1 cellular context compared by ENCODE assay signal in the genomic region with DNA sequence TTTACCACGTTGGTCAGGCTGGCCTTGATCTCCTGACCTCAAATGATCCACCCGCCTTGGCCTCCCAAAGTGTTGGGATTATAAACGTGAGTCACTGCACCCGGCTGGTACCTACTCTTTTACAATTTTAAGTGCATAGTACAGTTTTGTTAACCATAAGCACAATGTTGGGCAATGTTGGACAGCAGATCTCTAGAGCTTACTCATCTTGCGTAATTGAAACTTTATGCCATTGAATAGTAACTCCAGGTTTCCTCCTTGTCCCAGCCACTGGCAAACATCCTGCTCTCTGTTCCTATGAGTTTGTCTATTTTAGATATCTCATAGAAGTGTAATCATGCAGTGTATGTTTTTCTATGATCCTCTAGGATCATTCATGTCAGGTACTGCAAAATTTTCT.
A peak's percentile ranks its signal among the peaks of the same experiment; 100 is the strongest.
TF ChIP-seq lines count a peak whose summit lies in the region.

No MANE protein-coding gene starts in this region.

TF ChIP-seq in HepG2, 621 proteins besides CTCF, POLR2A, EP300 and RAD21 (continued from another document and continues in another):
- TF ChIP-seq ZNF816 (CRISPR knock-in tag; IDR thresholded peaks at IDR 0.05; ENCODE audit: borderline replicate concordance) = peak; percentile 77
- TF ChIP-seq NAIF1 (CRISPR knock-in tag; IDR thresholded peaks at IDR 0.05; ENCODE audit: borderline replicate concordance) = peak; percentile 95
- peak; percentile 74 for TF ChIP-seq TEAD3 (CRISPR knock-in tag; optimal IDR thresholded peaks at IDR 0.05; ENCODE audit: borderline replicate concordance)
- TF ChIP-seq ZNF616 (CRISPR knock-in tag; IDR thresholded peaks at IDR 0.05; ENCODE audit: low read depth) = no peak
- TF ChIP-seq U2AF2 (IDR thresholded peaks at IDR 0.05; ENCODE audit: low read depth, low read length) = no peak
- no peak for TF ChIP-seq ZNF776 (CRISPR knock-in tag; IDR thresholded peaks at IDR 0.05)
- no peak for TF ChIP-seq ZNF782 (CRISPR knock-in tag; IDR thresholded peaks at IDR 0.05; ENCODE audit: borderline replicate concordance)
- no peak for TF ChIP-seq SALL2 (CRISPR knock-in tag; IDR thresholded peaks at IDR 0.05)
- TF ChIP-seq AHR (CRISPR knock-in tag; IDR thresholded peaks at IDR 0.05) = no peak
- TF ChIP-seq, protein P1, sequence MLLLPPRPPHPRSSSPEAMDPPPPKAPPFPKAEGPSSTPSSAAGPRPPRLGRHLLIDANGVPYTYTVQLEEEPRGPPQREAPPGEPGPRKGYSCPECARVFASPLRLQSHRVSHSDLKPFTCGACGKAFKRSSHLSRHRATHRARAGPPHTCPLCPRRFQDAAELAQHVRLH (CRISPR knock-in tag; IDR thresholded peaks at IDR 0.05; ENCODE audit: borderline replicate concordance, low read depth) = peak; percentile 39; the same call in 1 of the 2 replicates
- TF ChIP-seq, protein P2, sequence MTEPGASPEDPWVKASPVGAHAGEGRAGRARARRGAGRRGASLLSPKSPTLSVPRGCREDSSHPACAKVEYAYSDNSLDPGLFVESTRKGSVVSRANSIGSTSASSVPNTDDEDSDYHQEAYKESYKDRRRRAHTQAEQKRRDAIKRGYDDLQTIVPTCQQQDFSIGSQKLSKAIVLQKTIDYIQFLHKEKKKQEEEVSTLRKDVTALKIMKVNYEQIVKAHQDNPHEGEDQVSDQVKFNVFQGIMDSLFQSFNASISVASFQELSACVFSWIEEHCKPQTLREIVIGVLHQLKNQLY (CRISPR knock-in tag; IDR thresholded peaks at IDR 0.05) = peak; percentile 56; the same call in 1 of the 2 replicates
- TF ChIP-seq MEF2D (CRISPR knock-in tag; IDR thresholded peaks at IDR 0.05) = peak; percentile 85
- no peak for TF ChIP-seq ZNF33B (CRISPR knock-in tag; IDR thresholded peaks at IDR 0.05)
- no peak for TF ChIP-seq KDM3A (CRISPR knock-in tag; IDR thresholded peaks at IDR 0.05; ENCODE audit: low read depth)
- TF ChIP-seq NCOA5 (CRISPR knock-in tag; IDR thresholded peaks at IDR 0.05) = no peak
- TF ChIP-seq TCF7L2 (IDR thresholded peaks at IDR 0.05; ENCODE audit: low read depth, low read length) = no peak
- TF ChIP-seq SIN3A (IDR thresholded peaks at IDR 0.05; ENCODE audit: borderline replicate concordance, low read depth, low read length) = no peak
- TF ChIP-seq ELF1 (CRISPR knock-in tag; IDR thresholded peaks at IDR 0.05) = no peak; the same call in 1 of the 2 replicates
- TF ChIP-seq, protein P3, sequence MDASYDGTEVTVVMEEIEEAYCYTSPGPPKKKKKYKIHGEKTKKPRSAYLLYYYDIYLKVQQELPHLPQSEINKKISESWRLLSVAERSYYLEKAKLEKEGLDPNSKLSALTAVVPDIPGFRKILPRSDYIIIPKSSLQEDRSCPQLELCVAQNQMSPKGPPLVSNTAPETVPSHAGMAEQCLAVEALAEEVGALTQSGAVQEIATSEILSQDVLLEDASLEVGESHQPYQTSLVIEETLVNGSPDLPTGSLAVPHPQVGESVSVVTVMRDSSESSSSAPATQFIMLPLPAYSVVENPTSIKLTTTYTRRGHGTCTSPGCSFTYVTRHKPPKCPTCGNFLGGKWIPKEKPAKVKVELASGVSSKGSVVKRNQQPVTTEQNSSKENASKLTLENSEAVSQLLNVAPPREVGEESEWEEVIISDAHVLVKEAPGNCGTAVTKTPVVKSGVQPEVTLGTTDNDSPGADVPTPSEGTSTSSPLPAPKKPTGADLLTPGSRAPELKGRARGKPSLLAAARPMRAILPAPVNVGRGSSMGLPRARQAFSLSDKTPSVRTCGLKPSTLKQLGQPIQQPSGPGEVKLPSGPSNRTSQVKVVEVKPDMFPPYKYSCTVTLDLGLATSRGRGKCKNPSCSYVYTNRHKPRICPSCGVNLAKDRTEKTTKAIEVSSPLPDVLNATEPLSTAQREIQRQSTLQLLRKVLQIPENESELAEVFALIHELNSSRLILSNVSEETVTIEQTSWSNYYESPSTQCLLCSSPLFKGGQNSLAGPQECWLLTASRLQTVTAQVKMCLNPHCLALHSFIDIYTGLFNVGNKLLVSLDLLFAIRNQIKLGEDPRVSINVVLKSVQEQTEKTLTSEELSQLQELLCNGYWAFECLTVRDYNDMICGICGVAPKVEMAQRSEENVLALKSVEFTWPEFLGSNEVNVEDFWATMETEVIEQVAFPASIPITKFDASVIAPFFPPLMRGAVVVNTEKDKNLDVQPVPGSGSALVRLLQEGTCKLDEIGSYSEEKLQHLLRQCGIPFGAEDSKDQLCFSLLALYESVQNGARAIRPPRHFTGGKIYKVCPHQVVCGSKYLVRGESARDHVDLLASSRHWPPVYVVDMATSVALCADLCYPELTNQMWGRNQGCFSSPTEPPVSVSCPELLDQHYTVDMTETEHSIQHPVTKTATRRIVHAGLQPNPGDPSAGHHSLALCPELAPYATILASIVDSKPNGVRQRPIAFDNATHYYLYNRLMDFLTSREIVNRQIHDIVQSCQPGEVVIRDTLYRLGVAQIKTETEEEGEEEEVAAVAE (CRISPR knock-in tag; IDR thresholded peaks at IDR 0.05; ENCODE audit: borderline replicate concordance) = no peak
- no peak for TF ChIP-seq HNRNPUL1 (IDR thresholded peaks at IDR 0.05; ENCODE audit: low read depth, low read length)
- TF ChIP-seq, protein P4, sequence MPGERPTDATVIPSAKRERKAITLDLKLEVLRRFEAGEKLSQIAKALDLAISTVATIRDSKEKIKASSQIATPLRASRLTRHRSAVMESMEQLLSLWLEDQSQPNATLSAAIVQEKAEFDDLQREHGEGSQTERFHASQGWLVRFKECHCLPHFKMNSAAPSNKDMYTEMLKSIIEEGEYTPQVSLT (CRISPR knock-in tag; IDR thresholded peaks at IDR 0.05; ENCODE audit: borderline replicate concordance, low read depth) = no peak
- TF ChIP-seq PRMT3 (CRISPR knock-in tag; IDR thresholded peaks at IDR 0.05; ENCODE audit: borderline replicate concordance, low read depth) = no peak
- no peak for TF ChIP-seq ZSCAN20 (CRISPR knock-in tag; IDR thresholded peaks at IDR 0.05; ENCODE audit: borderline replicate concordance)
- TF ChIP-seq, protein P5, sequence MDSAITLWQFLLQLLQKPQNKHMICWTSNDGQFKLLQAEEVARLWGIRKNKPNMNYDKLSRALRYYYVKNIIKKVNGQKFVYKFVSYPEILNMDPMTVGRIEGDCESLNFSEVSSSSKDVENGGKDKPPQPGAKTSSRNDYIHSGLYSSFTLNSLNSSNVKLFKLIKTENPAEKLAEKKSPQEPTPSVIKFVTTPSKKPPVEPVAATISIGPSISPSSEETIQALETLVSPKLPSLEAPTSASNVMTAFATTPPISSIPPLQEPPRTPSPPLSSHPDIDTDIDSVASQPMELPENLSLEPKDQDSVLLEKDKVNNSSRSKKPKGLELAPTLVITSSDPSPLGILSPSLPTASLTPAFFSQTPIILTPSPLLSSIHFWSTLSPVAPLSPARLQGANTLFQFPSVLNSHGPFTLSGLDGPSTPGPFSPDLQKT (CRISPR knock-in tag; IDR thresholded peaks at IDR 0.05; ENCODE audit: borderline replicate concordance) = no peak
- TF ChIP-seq, protein P6, sequence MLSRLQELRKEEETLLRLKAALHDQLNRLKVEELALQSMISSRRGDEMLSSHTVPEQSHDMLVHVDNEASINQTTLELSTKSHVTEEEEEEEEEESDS (CRISPR knock-in tag; IDR thresholded peaks at IDR 0.05; ENCODE audit: borderline replicate concordance) = no peak
- no peak for TF ChIP-seq HOXA5 (CRISPR knock-in tag; IDR thresholded peaks at IDR 0.05)
- TF ChIP-seq ELF4 (CRISPR knock-in tag; IDR thresholded peaks at IDR 0.05; ENCODE audit: borderline replicate concordance) = no peak
- peak; percentile 62; the same call in 1 of the 2 replicates for TF ChIP-seq ZNF264 (CRISPR knock-in tag; IDR thresholded peaks at IDR 0.05)
- peak; percentile 88 for TF ChIP-seq ZNF317 (CRISPR knock-in tag; IDR thresholded peaks at IDR 0.05)
- no peak for TF ChIP-seq ZFP82 (CRISPR knock-in tag; IDR thresholded peaks at IDR 0.05; ENCODE audit: borderline replicate concordance)
- TF ChIP-seq NFYB (CRISPR knock-in tag; IDR thresholded peaks at IDR 0.05) = no peak
- TF ChIP-seq ZNF253 (CRISPR knock-in tag; IDR thresholded peaks at IDR 0.05; ENCODE audit: borderline replicate concordance) = no peak
- peak; percentile 91 for TF ChIP-seq NCOR1 (IDR thresholded peaks at IDR 0.05; ENCODE audit: borderline replicate concordance, low read length)
- TF ChIP-seq, protein P7, sequence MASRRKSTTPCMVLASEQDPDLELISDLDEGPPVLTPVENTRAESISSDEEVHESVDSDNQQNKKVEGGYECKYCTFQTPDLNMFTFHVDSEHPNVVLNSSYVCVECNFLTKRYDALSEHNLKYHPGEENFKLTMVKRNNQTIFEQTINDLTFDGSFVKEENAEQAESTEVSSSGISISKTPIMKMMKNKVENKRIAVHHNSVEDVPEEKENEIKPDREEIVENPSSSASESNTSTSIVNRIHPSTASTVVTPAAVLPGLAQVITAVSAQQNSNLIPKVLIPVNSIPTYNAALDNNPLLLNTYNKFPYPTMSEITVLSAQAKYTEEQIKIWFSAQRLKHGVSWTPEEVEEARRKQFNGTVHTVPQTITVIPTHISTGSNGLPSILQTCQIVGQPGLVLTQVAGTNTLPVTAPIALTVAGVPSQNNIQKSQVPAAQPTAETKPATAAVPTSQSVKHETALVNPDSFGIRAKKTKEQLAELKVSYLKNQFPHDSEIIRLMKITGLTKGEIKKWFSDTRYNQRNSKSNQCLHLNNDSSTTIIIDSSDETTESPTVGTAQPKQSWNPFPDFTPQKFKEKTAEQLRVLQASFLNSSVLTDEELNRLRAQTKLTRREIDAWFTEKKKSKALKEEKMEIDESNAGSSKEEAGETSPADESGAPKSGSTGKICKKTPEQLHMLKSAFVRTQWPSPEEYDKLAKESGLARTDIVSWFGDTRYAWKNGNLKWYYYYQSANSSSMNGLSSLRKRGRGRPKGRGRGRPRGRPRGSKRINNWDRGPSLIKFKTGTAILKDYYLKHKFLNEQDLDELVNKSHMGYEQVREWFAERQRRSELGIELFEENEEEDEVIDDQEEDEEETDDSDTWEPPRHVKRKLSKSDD (CRISPR knock-in tag; IDR thresholded peaks at IDR 0.05; ENCODE audit: low read depth) = 0 out of 2 replicates have a peak, but pooled peaks have one; percentile 50
- TF ChIP-seq, protein P8, sequence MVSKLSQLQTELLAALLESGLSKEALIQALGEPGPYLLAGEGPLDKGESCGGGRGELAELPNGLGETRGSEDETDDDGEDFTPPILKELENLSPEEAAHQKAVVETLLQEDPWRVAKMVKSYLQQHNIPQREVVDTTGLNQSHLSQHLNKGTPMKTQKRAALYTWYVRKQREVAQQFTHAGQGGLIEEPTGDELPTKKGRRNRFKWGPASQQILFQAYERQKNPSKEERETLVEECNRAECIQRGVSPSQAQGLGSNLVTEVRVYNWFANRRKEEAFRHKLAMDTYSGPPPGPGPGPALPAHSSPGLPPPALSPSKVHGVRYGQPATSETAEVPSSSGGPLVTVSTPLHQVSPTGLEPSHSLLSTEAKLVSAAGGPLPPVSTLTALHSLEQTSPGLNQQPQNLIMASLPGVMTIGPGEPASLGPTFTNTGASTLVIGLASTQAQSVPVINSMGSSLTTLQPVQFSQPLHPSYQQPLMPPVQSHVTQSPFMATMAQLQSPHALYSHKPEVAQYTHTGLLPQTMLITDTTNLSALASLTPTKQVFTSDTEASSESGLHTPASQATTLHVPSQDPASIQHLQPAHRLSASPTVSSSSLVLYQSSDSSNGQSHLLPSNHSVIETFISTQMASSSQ (IDR thresholded peaks at IDR 0.05; ENCODE audit: low read depth) = peak; percentile 69
- TF ChIP-seq, protein P8 (CRISPR knock-in tag; IDR thresholded peaks at IDR 0.05; ENCODE audit: borderline replicate concordance) = peak; percentile 84; the same call in 1 of the 2 replicates
- TF ChIP-seq, protein P9, sequence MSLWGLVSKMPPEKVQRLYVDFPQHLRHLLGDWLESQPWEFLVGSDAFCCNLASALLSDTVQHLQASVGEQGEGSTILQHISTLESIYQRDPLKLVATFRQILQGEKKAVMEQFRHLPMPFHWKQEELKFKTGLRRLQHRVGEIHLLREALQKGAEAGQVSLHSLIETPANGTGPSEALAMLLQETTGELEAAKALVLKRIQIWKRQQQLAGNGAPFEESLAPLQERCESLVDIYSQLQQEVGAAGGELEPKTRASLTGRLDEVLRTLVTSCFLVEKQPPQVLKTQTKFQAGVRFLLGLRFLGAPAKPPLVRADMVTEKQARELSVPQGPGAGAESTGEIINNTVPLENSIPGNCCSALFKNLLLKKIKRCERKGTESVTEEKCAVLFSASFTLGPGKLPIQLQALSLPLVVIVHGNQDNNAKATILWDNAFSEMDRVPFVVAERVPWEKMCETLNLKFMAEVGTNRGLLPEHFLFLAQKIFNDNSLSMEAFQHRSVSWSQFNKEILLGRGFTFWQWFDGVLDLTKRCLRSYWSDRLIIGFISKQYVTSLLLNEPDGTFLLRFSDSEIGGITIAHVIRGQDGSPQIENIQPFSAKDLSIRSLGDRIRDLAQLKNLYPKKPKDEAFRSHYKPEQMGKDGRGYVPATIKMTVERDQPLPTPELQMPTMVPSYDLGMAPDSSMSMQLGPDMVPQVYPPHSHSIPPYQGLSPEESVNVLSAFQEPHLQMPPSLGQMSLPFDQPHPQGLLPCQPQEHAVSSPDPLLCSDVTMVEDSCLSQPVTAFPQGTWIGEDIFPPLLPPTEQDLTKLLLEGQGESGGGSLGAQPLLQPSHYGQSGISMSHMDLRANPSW (CRISPR knock-in tag; IDR thresholded peaks at IDR 0.05; ENCODE audit: borderline replicate concordance) = no peak
- TF ChIP-seq ARNTL (CRISPR knock-in tag; IDR thresholded peaks at IDR 0.05) = peak; percentile 82
- TF ChIP-seq, protein P10, sequence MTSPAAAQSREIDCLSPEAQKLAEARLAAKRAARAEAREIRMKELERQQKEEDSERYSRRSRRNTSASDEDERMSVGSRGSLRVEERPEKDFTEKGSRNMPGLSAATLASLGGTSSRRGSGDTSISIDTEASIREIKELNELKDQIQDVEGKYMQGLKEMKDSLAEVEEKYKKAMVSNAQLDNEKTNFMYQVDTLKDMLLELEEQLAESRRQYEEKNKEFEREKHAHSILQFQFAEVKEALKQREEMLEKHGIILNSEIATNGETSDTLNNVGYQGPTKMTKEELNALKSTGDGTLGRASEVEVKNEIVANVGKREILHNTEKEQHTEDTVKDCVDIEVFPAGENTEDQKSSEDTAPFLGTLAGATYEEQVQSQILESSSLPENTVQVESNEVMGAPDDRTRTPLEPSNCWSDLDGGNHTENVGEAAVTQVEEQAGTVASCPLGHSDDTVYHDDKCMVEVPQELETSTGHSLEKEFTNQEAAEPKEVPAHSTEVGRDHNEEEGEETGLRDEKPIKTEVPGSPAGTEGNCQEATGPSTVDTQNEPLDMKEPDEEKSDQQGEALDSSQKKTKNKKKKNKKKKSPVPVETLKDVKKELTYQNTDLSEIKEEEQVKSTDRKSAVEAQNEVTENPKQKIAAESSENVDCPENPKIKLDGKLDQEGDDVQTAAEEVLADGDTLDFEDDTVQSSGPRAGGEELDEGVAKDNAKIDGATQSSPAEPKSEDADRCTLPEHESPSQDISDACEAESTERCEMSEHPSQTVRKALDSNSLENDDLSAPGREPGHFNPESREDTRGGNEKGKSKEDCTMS (CRISPR knock-in tag; conservative IDR thresholded peaks at IDR 0.05) = no peak
